7 cellular contexts compared by ENCODE assay signal in genomic region chr7:100171087-100171681, GRCh38. TPM values are rescaled to one million over a fixed set of nuclear protein-coding genes. Genes with fewer than 3 reads are reported as not detected.
A peak's percentile ranks its signal among the peaks of the same experiment; 100 is the strongest.
DNase-seq lines count a peak whose midpoint lies in the region; ATAC-seq and TF ChIP-seq lines count a peak whose summit lies in the region.
"Had no signal": no experiment of that assay in that cellular context is flagged by ENCODE, and none has a peak within 500 bp of the region (broad histone marks: within the 10 kb centered on the region; RNA-seq: fewer than 3 reads in every experiment).

No MANE protein-coding gene starts in this region.

- WGBS in adrenal gland, 4 donors = 3 to 30% (median 10%) methylated on average over 2 to 58 of the region's 61 CpGs

- POLR2A ChIA-PET in A673 (lab: Charles Lee; ENCODE audit: low non-redundant PET) = no interaction called here

- DNase-seq in A673 (ENCODE audit: low spot score) (no peak), T-helper 17 cell (peak in 2 of 3 donors; percentile 47 to 48), iPS-NIHi7 (ENCODE audit: extremely low spot score) (peak; percentile 63), adrenal gland (no peak), NCI-H1694 treated with DMSO at 0.1 percent for 48 hours (lab: John Stamatoyannopoulos, UW) (no peak), hepatic stellate cell (ENCODE audit: low spot score) (no peak)
- DNase-seq: small intestine had no signal

- BruUV-seq in A673 (replicated peaks; lab: Mats Ljungman, UMichigan) = no TSS peak

- intact Hi-C loops in A673 (cut with micrococcal nuclease; ENCODE audit: unreplicated experiment) (no loop called here), adrenal gland (cut with DNase I) (no loop called here)

- ATAC-seq in T-helper 17 cell = peak; percentile 35

- H3K27me3 Mint-ChIP-seq in T-helper 17 cell = peaks cover 10% of the 10 kb centered on the region

- H3K27ac Mint-ChIP-seq in T-helper 17 cell = peak overlapping the region; percentile 61

- peaks cover 53% of the 10 kb centered on the region for H3K4me1 Mint-ChIP-seq in T-helper 17 cell

- no peak for TF ChIP-seq POLR2A in adrenal gland (IDR thresholded peaks at IDR 0.05)

- peaks cover 5% of the 10 kb centered on the region for H3K36me3 Mint-ChIP-seq in T-helper 17 cell (ENCODE audit: low read depth)

- H3K4me3 Mint-ChIP-seq in T-helper 17 cell = peak overlapping the region; percentile 91

- H3K4me1 ChIP-seq in A673 (ENCODE audit: insufficient read depth, low read length, poor library complexity, severe bottlenecking) (peaks cover 26% of the 10 kb centered on the region), adrenal gland (replicated peaks in 1 of 2) (peaks cover 4 to 25% of the 10 kb centered on the region in 2 donors)

- H3K9me3 ChIP-seq in A673 (ENCODE audit: low read depth, low read length, poor library complexity, severe bottlenecking) = no peaks in the 10 kb centered on the region
- no peaks in the 10 kb centered on the region for H3K9me3 ChIP-seq in T-helper 17 cell (ENCODE audit: control insufficient read depth, low read length, poor library complexity, severe bottlenecking)
- H3K9me3 ChIP-seq in adrenal gland (replicated peaks in 1 of 3) = no peaks in the 10 kb centered on the region

- TF ChIP-seq CTCF in A673 (conservative IDR thresholded peaks at IDR 0.05; ENCODE audit: low read depth, low read length) (no peak), adrenal gland (IDR thresholded peaks at IDR 0.05) (no peak)

- H3K27me3 ChIP-seq in A673 (replicated peaks; ENCODE audit: insufficient read depth, low read depth, low read length, poor library complexity) (no peaks in the 10 kb centered on the region), adrenal gland (peaks cover 10% of the 10 kb centered on the region)

- H3K27ac ChIP-seq in A673 (ENCODE audit: low read depth, low read length, poor library complexity, severe bottlenecking) (no peak overlapping the region), adrenal gland (no peak overlapping the region)

- CTCF ChIA-PET in A673 (lab: Charles Lee) = no interaction called here

- H3K4me3 ChIP-seq in A673 (ENCODE audit: low read depth, low read length, poor library complexity, severe bottlenecking) (peak overlapping the region; percentile 41), adrenal gland (peak overlapping the region in 1 of 4 donors; percentile 54)

- no peaks in the 10 kb centered on the region for H3K36me3 ChIP-seq in A673 (ENCODE audit: insufficient read depth, low read length, poor library complexity, severe bottlenecking)
- no peaks in the 10 kb centered on the region for H3K36me3 ChIP-seq in adrenal gland (replicated peaks in 1 of 2)

RNA-seq across cellular contexts. Expression of gene GAL3ST4, which starts 2.8 kb away (rescaled TPM):
- total RNA-seq in A673 (2021) (3.2 and 3.5 TPM in 2 replicates), T-helper 17 cell (1 to 10 TPM; 5.0 to 6.5 TPM), adrenal gland (10 to 100 TPM in 2 of 8 donors, 1 to 10 TPM in 6; 5.2 to 14.3 (median 8.1) TPM)
- polyA plus RNA-seq in adrenal gland = 1 to 10 TPM; 3.4 to 4.0 (median 3.5) TPM

RNA-seq across cellular contexts. Expression of gene GPC2, which starts 6.0 kb away (rescaled TPM):
- total RNA-seq in A673 (2021) = 23.3 and 28.4 TPM in 2 replicates
- 1 to 10 TPM; 5.0 to 8.5 TPM for total RNA-seq in T-helper 17 cell
- 1 to 10 TPM in 4 of 8 donors, under 1 TPM in 4; 0.35 to 4.3 (median 0.93) TPM for total RNA-seq in adrenal gland
- 1 to 10 TPM in 2 of 3 donors, under 1 TPM in 1; 0.05 to 1.2 (median 1.1) TPM for polyA plus RNA-seq in adrenal gland

RNA-seq across cellular contexts. Expression of gene STAG3, which starts 6.5 kb away (rescaled TPM):
- total RNA-seq in A673 (2021) (1.2 and 2.4 TPM in 2 replicates), T-helper 17 cell (1 to 10 TPM; 4.0 to 4.8 TPM), adrenal gland (1 to 10 TPM in 3 of 8 donors, under 1 TPM in 5; 0.26 to 3.1 (median 0.89) TPM)
- polyA plus RNA-seq in adrenal gland = 1 to 10 TPM in 2 of 3 donors, under 1 TPM in 1; 0.77 to 3.3 (median 2.1) TPM

RNA-seq across cellular contexts. Expression of gene TRAPPC14, which starts 12.7 kb away (rescaled TPM):
- total RNA-seq in A673 (2021) = 22.6 and 25.7 TPM in 2 replicates
- 10 to 100 TPM; 45.8 to 46.9 TPM for total RNA-seq in T-helper 17 cell
- total RNA-seq in adrenal gland = 10 to 100 TPM in 6 of 8 donors, 1 to 10 TPM in 2; 4.3 to 23.7 (median 17.0) TPM
- 10 to 100 TPM; 10.2 to 57.7 (median 47.5) TPM for polyA plus RNA-seq in adrenal gland

RNA-seq across cellular contexts. Expression of gene LAMTOR4, which starts 22.5 kb away (rescaled TPM):
- total RNA-seq in A673 (2021) (84.5 and 90.4 TPM in 2 replicates), T-helper 17 cell (100 to 1,000 TPM; 124 to 135 TPM), adrenal gland (100 to 1,000 TPM; 104 to 266 (median 159) TPM)
- polyA plus RNA-seq in adrenal gland = 100 to 1,000 TPM in 2 of 3 donors, 10 to 100 TPM in 1; 33.1 to 224 (median 193) TPM

Comparison
In these comparisons a context has a peak if more than half of its experiments do, and no peak if none do; other contexts are left out.
1. DNase-seq: peak in T-helper 17 cell (2 of 3) and iPS-NIHi7 (single experiment); none in A673 (single experiment), adrenal gland (0 of 7), NCI-H1694 treated with DMSO at 0.1 percent for 48 hours (single experiment) and hepatic stellate cell (single experiment).